9 cellular contexts compared by ENCODE assay signal in genomic region chr1:204207136-204207616, GRCh38. TPM values are rescaled to one million over a fixed set of nuclear protein-coding genes. Genes with fewer than 3 reads are reported as not detected.
DNase-seq lines count a peak whose midpoint lies in the region; ATAC-seq, FAIRE-seq and TF ChIP-seq lines count a peak whose summit lies in the region.
"Had no signal": no experiment of that assay in that cellular context is flagged by ENCODE, and none has a peak within 500 bp of the region (broad histone marks: within the 10 kb centered on the region; RNA-seq: fewer than 3 reads in every experiment).

No MANE protein-coding gene starts in this region.

- H3K27ac Mint-ChIP-seq in brain: no peak overlapping the region

- peaks cover 19% of the 10 kb centered on the region for H3K4me1 Mint-ChIP-seq in brain

- H3K4me3 Mint-ChIP-seq in brain: peak overlapping the region in 3 of 5 experiments; percentile 6 to 37 (median 28)

- H3K27me3 ChIP-seq in WERI-Rb-1 (ENCODE audit: insufficient read depth, low read depth, severe bottlenecking) (no peaks in the 10 kb centered on the region), kidney epithelial cell (ENCODE audit: control insufficient read depth, insufficient read depth, low read length) (no peaks in the 10 kb centered on the region)

- DNase-seq in GM12892 (ENCODE audit: insufficient read length) (peak; percentile 68), NCI-H1092 treated with DMSO at 0.1 percent for 48 hours (lab: John Stamatoyannopoulos, UW) (peak; percentile 48), WERI-Rb-1 (peak; percentile 96), kidney epithelial cell (ENCODE audit: low read depth) (no peak)
- peak; percentile 57 for DNase-seq in stimulated activated CD4-positive, alpha-beta T cell treated with anti-CD3 and anti-CD28 coated beads, Interleukin-2, amount 100 ng/mL, for 4 hours (ENCODE audit: low read depth)

- H3K36me3 ChIP-seq in WERI-Rb-1 (no peaks in the 10 kb centered on the region), kidney epithelial cell (ENCODE audit: control insufficient read depth, insufficient read depth, low read length) (no peaks in the 10 kb centered on the region)

- no peak overlapping the region for H3K4me3 ChIP-seq in WERI-Rb-1 (ENCODE audit: low read depth, low read length)
- H3K4me3 ChIP-seq in kidney epithelial cell (ENCODE audit: low read depth, low read length): no peak overlapping the region

- TF ChIP-seq POLR2A in GM12892 (IDR thresholded peaks at IDR 0.05; ENCODE audit: low read depth, low read length): no peak

- peaks cover 56% of the 10 kb centered on the region for H3K27me3 Mint-ChIP-seq in brain

- no peaks in the 10 kb centered on the region for H3K36me3 Mint-ChIP-seq in brain

- H3K27ac ChIP-seq in 22Rv1: no peak overlapping the region
- no peak overlapping the region for H3K27ac ChIP-seq in WERI-Rb-1

- no peaks in the 10 kb centered on the region for H3K9me3 Mint-ChIP-seq in brain

- TF ChIP-seq CTCF in 22Rv1 (IDR thresholded peaks at IDR 0.05) (peak; percentile 100), WERI-Rb-1 (IDR thresholded peaks at IDR 0.05; ENCODE audit: low read depth, low read length) (peak; percentile 100), brain (conservative IDR thresholded peaks at IDR 0.05) (peak; percentile 91), kidney epithelial cell (IDR thresholded peaks at IDR 0.05; ENCODE audit: insufficient read depth, low read length, poor library complexity, severe bottlenecking) (peak; percentile 99)

- H3K9me3 ChIP-seq in WERI-Rb-1 (ENCODE audit: severe bottlenecking): no peaks in the 10 kb centered on the region

- ATAC-seq in HG02970 (IDR thresholded peaks at IDR 0.05; ENCODE audit: low FRiP score, unreplicated experiment): no peak

- FAIRE-seq in GM12892 (lab: Jason Lieb, UNC): no peak

RNA-seq across cellular contexts. Expression of gene GOLT1A, which starts 6.6 kb away (rescaled TPM):
- polyA plus RNA-seq in GM12892 (2012; ENCODE audit: missing spikeins): not detected
- polyA plus RNA-seq in brain (ENCODE audit: insufficient read depth, low read depth, low replicate concordance): 4.5 TPM
- total RNA-seq in kidney epithelial cell: 5.0 and 9.2 TPM in 2 replicates
- total RNA-seq: mononuclear cell had no signal

RNA-seq across cellular contexts. Expression of gene KISS1, which starts 10.9 kb away (rescaled TPM):
- polyA plus RNA-seq in GM12892 (2012; ENCODE audit: missing spikeins): not detected
- polyA plus RNA-seq in brain (ENCODE audit: insufficient read depth, low read depth, low replicate concordance): 0.76 TPM
- 3.9 and 8.8 TPM in 2 replicates for total RNA-seq in kidney epithelial cell
- total RNA-seq: mononuclear cell had no signal

RNA-seq across cellular contexts. Expression of gene REN, which starts 41.0 kb away (rescaled TPM):
- polyA plus RNA-seq in GM12892 (2012; ENCODE audit: missing spikeins): not detected
- 0.31 TPM for polyA plus RNA-seq in brain (ENCODE audit: insufficient read depth, low read depth, low replicate concordance)
- 5.2 and 9.1 TPM in 2 replicates for total RNA-seq in kidney epithelial cell
- total RNA-seq: mononuclear cell had no signal

RNA-seq across cellular contexts. Expression of gene ETNK2, which starts 55.3 kb away (rescaled TPM):
- not detected for polyA plus RNA-seq in GM12892 (2012; ENCODE audit: missing spikeins)
- 27.1 TPM for polyA plus RNA-seq in brain (ENCODE audit: insufficient read depth, low read depth, low replicate concordance)
- 19.0 and 29.5 TPM in 2 replicates for total RNA-seq in kidney epithelial cell
